ENCODE assay signal across 25 cellular contexts in genomic region chr9:124889006-124889405, GRCh38. TPM values are rescaled to one million over a fixed set of nuclear protein-coding genes. Genes with fewer than 3 reads are reported as not detected.
"Had no signal": no experiment of that assay in that cellular context is flagged by ENCODE, and none has a peak within 500 bp of the region (broad histone marks: within the 10 kb centered on the region; RNA-seq: fewer than 3 reads in every experiment).

No MANE protein-coding gene starts in this region.

- H3K9me3 ChIP-seq: MG63 had no signal

- H3K27me3 ChIP-seq: MG63 had no signal

- DNase-seq: IMR-90, Karpas-422, KG1, MG63, NCI-H1092, NCI-H1105 treated with DMSO at 0.1 percent for 48 hours, NCI-H1417 treated with DMSO at 0.1 percent for 48 hours, NCI-H146, NCI-H1694 treated with DMSO at 0.1 percent for 48 hours, NCI-H1930, NCI-H2081, NCI-H2107, NCI-H2171, NCI-H226, NCI-H446, NCI-H510A, NCI-H524 treated with DMSO at 0.1 percent for 48 hours, NCI-H69, NCI-H774, RPMI8226, SHP77 had no signal

- ATAC-seq: HepG2, SK-N-SH treated with all-trans-retinoic acid at 6 μM for 48 hours had no signal

- H3K4me3 ChIP-seq: MG63 had no signal

RNA-seq across cellular contexts. Expression of gene WDR38, which starts 35.7 kb away (rescaled TPM):
- total RNA-seq: HepG2, HT1080, IMR-90, SK-MEL-5 had no signal
- polyA plus RNA-seq: HepG2, IMR-90 had no signal
